16 cellular contexts compared by ENCODE assay signal in genomic region chr3:119783883-119784282, GRCh38. TPM values are rescaled to one million over a fixed set of nuclear protein-coding genes. Genes with fewer than 3 reads are reported as not detected.
"Had no signal": no experiment of that assay in that cellular context is flagged by ENCODE, and none has a peak within 500 bp of the region (broad histone marks: within the 10 kb centered on the region; RNA-seq: fewer than 3 reads in every experiment).

No MANE protein-coding gene starts in this region.

- H3K4me3 ChIP-seq: ovary had no signal

- H3K27me3 ChIP-seq: ovary had no signal

- H3K36me3 ChIP-seq: ovary had no signal

- H3K36me3 Mint-ChIP-seq: type B pancreatic cell had no signal

- H3K4me1 Mint-ChIP-seq: neural crest cell had no signal

- DNase-seq: activated CD4-positive, alpha-beta memory T cell treated with anti-CD3 and anti-CD28 coated beads, Interleukin-2, amount 10 ng/mL, durations not matched to agents 7 days and 5 days; activated CD4-positive, alpha-beta T cell treated with anti-CD3 and anti-CD28 coated beads for 36 hours; activated naive CD4-positive, alpha-beta T cell; kidney; left ventricle myocardium superior; mesendoderm; ovary; stimulated activated CD4-positive, alpha-beta T cell treated with anti-CD3 and anti-CD28 coated beads, Interleukin-2, amount 100 ng/mL, for 48 hours; stimulated activated naive CD4-positive, alpha-beta T cell treated with Interleukin-2 at 50 U/mL for 16 hours; T-helper 9 cell had no signal

- H3K27ac ChIP-seq: ovary, VCaP had no signal

- ATAC-seq: activated CD4-positive, alpha-beta T cell treated with anti-CD3 and anti-CD28 coated beads for 36 hours; left ventricle myocardium superior had no signal

- H3K4me3 Mint-ChIP-seq: activated CD4-positive, alpha-beta memory T cell treated with anti-CD3 and anti-CD28 coated beads, Interleukin-2, amount 10 ng/mL, durations not matched to agents 7 days and 5 days; activated CD4-positive, alpha-beta T cell treated with anti-CD3 and anti-CD28 coated beads for 36 hours; neural crest cell; type B pancreatic cell had no signal

- H3K9me3 Mint-ChIP-seq: activated CD4-positive, alpha-beta memory T cell treated with anti-CD3 and anti-CD28 coated beads, Interleukin-2, amount 10 ng/mL, durations not matched to agents 7 days and 5 days; neural crest cell; type B pancreatic cell had no signal

- H3K27me3 Mint-ChIP-seq: activated CD4-positive, alpha-beta memory T cell treated with anti-CD3 and anti-CD28 coated beads, Interleukin-2, amount 10 ng/mL, durations not matched to agents 7 days and 5 days; activated CD4-positive, alpha-beta T cell treated with anti-CD3 and anti-CD28 coated beads for 36 hours; type B pancreatic cell had no signal

- H3K27ac Mint-ChIP-seq: activated CD4-positive, alpha-beta memory T cell treated with anti-CD3 and anti-CD28 coated beads, Interleukin-2, amount 10 ng/mL, durations not matched to agents 7 days and 5 days; activated CD4-positive, alpha-beta T cell treated with anti-CD3 and anti-CD28 coated beads for 36 hours; type B pancreatic cell had no signal

- FAIRE-seq: astrocyte, endothelial cell of umbilical vein, frontal cortex, kidney had no signal

- H3K9me3 ChIP-seq: ovary had no signal

RNA-seq across cellular contexts. Expression of gene NR1I2, which starts 2.0 kb away (rescaled TPM):
- total RNA-seq: astrocyte, endothelial cell of umbilical vein had no signal
